8 cellular contexts compared by ENCODE assay signal in the genomic region with DNA sequence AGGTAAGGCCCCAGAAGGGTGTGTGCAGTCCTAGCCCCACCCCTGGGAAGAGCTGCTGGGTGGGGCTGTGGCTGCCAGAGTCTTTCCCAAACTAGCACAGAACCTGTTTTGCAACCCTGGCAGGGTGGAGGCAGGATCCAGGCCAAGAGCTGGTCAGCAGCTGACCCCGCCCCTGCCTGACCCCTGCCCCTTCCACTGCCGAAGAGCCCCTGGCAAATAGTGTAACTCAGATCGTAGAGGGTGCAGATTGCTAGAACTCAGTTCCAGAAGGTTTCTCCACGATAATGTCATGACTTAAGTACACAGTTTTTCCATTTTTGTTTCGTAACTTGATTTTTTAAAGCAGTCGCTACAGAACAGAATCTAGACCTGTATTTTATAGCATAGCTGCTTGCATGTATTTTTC. TPM values are rescaled to one million over a fixed set of nuclear protein-coding genes. Genes with fewer than 3 reads are reported as not detected.
DNase-seq lines count a peak whose midpoint lies in the region; ATAC-seq lines count a peak whose summit lies in the region.

No MANE protein-coding gene starts in this region.

- peak; percentile 79 for ATAC-seq in aorta (ENCODE audit: low FRiP score)
- no peak for ATAC-seq in GM18868 (IDR thresholded peaks at IDR 0.05; ENCODE audit: unreplicated experiment)

- peak overlapping the region; percentile 23 to 87 for H3K27ac ChIP-seq in aorta (ENCODE audit: low read depth in 1 of 2, low read length in 2 of 2)

- H3K9me3 ChIP-seq in mononuclear cell (ENCODE audit: low read depth, low read length) (no peaks in the 10 kb centered on the region), aorta (ENCODE audit: control insufficient read depth, low read length) (no peaks in the 10 kb centered on the region)

- intact Hi-C loops in dendritic cell treated with granulocyte-macrophage colony-stimulating factor and Interleukin-4, amounts not matched to agents 40 ng/mL and 50 ng/mL, for 4 days (cut with micrococcal nuclease), result no loop called here
- intact Hi-C loops in aorta (cut with DNase I), result no loop called here

- H3K27me3 ChIP-seq in mononuclear cell (ENCODE audit: insufficient read depth, low read length) (no peaks in the 10 kb centered on the region), aorta (ENCODE audit: control insufficient read depth in 1 of 2, insufficient read depth in 2 of 2, low read length in 1 of 2) (no peaks in the 10 kb centered on the region)

- H3K27me3 Mint-ChIP-seq in dendritic cell treated with granulocyte-macrophage colony-stimulating factor and Interleukin-4, amounts not matched to agents 40 ng/mL and 50 ng/mL, for 4 days, result no peaks in the 10 kb centered on the region

- DNase-seq in AG20443 (ENCODE audit: low spot score), result peak; percentile 85
- peak; percentile 81 for DNase-seq in LoVo (ENCODE audit: low spot score)
- DNase-seq in aorta, result peak; percentile 82 to 89
- DNase-seq in effector CD4-positive, alpha-beta T cell, result no peak
- no peak for DNase-seq in stimulated activated CD4-positive, alpha-beta T cell treated with anti-CD3 and anti-CD28 coated beads, Interleukin-1b, Interleukin-23, amount 100 ng/mL, for 48 hours

- 2 to 6% methylated on average over 6 of the region's 6 CpGs for WGBS in aorta, 2 donors

- H3K9me3 Mint-ChIP-seq in dendritic cell treated with granulocyte-macrophage colony-stimulating factor and Interleukin-4, amounts not matched to agents 40 ng/mL and 50 ng/mL, for 4 days, result no peaks in the 10 kb centered on the region

- H3K4me3 ChIP-seq in mononuclear cell (ENCODE audit: low read length) (peak overlapping the region; percentile 3), aorta (ENCODE audit: low read length in 2 of 2) (no peak overlapping the region)

- peak overlapping the region; percentile 58 for H3K4me3 Mint-ChIP-seq in dendritic cell treated with granulocyte-macrophage colony-stimulating factor and Interleukin-4, amounts not matched to agents 40 ng/mL and 50 ng/mL, for 4 days

- peaks cover 70% of the 10 kb centered on the region for H3K4me1 Mint-ChIP-seq in dendritic cell treated with granulocyte-macrophage colony-stimulating factor and Interleukin-4, amounts not matched to agents 40 ng/mL and 50 ng/mL, for 4 days (ENCODE audit: low read depth)

- H3K36me3 Mint-ChIP-seq in dendritic cell treated with granulocyte-macrophage colony-stimulating factor and Interleukin-4, amounts not matched to agents 40 ng/mL and 50 ng/mL, for 4 days (ENCODE audit: low read depth), result peaks cover 52% of the 10 kb centered on the region

- H3K36me3 ChIP-seq in aorta (ENCODE audit: control insufficient read depth in 1 of 2, insufficient read depth in 2 of 2, low read length in 1 of 2), result peaks cover 0 to 9% of the 10 kb centered on the region in 2 donors

- H3K27ac Mint-ChIP-seq in dendritic cell treated with granulocyte-macrophage colony-stimulating factor and Interleukin-4, amounts not matched to agents 40 ng/mL and 50 ng/mL, for 4 days, result peak overlapping the region; percentile 72

- peaks cover 71% of the 10 kb centered on the region for H3K4me1 ChIP-seq in mononuclear cell (ENCODE audit: insufficient read depth, low read length)
- H3K4me1 ChIP-seq in aorta (ENCODE audit: control insufficient read depth in 1 of 2, insufficient read depth in 2 of 2, low read length in 2 of 2), result peaks cover 0 to 3% of the 10 kb centered on the region in 2 donors

RNA-seq across cellular contexts. Expression of a gene that starts 26.7 kb away (rescaled TPM):
- total RNA-seq in mononuclear cell (23.2 TPM), aorta (10 to 100 TPM; 36.7 to 45.5 TPM)
- polyA plus RNA-seq in aorta, result 10 to 100 TPM; 22.4 to 35.2 TPM

Comparison
In these comparisons a context has a peak if more than half of its experiments do, and no peak if none do; other contexts are left out.
1. DNase-seq: peak in AG20443 (single experiment), LoVo (single experiment) and aorta (2 of 2); none in effector CD4-positive, alpha-beta T cell (single experiment) and stimulated activated CD4-positive, alpha-beta T cell treated with anti-CD3 and anti-CD28 coated beads, Interleukin-1b, Interleukin-23, amount 100 ng/mL, for 48 hours (single experiment).